10 cellular contexts compared by ENCODE assay signal in the genomic region with DNA sequence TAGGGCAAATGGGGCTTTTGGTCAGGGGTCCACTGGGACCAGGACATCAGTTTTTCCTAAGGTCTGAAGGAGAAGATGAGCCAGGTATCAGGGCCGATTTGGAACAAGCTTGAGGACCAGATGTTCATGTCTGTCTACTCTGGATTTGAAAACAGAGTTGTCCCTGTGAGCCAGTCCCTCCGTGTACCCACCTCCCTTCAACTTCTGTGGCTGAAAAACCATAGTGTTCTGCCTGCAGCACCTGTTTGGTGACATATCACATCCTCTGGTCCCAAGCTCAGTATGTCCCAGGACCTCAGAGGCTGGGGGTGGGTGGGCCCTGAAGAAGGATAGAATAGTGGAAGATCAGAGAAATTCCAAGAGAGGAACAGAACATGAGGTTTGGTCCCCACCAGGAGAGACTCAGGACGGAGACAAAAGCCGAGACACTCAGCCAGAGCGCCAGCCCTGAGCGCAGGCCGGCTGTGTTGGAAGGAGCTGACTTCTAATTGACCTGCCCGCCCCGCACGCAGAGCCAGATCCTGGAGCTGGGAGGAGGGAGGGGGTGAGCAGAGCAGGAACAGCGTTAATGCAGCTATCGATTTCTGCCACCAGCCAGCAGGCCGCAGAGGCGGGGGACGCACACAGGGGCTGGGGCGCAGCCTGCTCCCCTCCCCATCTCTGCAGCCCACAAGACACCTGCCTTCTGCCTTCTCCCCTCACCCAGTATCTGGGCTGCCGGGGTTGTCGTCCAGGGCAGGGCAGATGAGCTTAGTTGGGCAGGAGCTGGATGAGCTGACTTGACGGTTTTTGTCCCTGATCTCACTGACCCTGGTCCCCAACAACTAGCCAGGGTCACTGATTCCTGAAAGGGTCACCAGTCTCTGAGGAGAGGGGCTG. TPM values are rescaled to one million over a fixed set of nuclear protein-coding genes. Genes with fewer than 3 reads are reported as not detected.
DNase-seq lines count a peak whose midpoint lies in the region; ATAC-seq and TF ChIP-seq lines count a peak whose summit lies in the region.
"Had no signal": no experiment of that assay in that cellular context is flagged by ENCODE, and none has a peak within 500 bp of the region (broad histone marks: within the 10 kb centered on the region; RNA-seq: fewer than 3 reads in every experiment).

No MANE protein-coding gene starts in this region.

- H3K27ac Mint-ChIP-seq in stimulated activated effector memory CD8-positive, alpha-beta T cell treated with anti-CD3 and anti-CD28 coated beads, Interleukin-12 subunit alpha, Interleukin-12 subunit beta, amount 100 ng/mL, for 72 hours, result peak overlapping the region; percentile 92
- H3K27ac Mint-ChIP-seq: activated CD4-positive, alpha-beta T cell treated with anti-CD3 and anti-CD28 coated beads, Interleukin-2, amount 10 ng/mL, durations not matched to agents 7 days and 5 days had no signal

- no peak overlapping the region for H3K4me3 Mint-ChIP-seq in stimulated activated effector memory CD8-positive, alpha-beta T cell treated with anti-CD3 and anti-CD28 coated beads, Interleukin-12 subunit alpha, Interleukin-12 subunit beta, amount 100 ng/mL, for 72 hours
- H3K4me3 Mint-ChIP-seq: activated CD4-positive, alpha-beta T cell treated with anti-CD3 and anti-CD28 coated beads, Interleukin-2, amount 10 ng/mL, durations not matched to agents 7 days and 5 days had no signal

- H3K4me1 Mint-ChIP-seq in stimulated activated effector memory CD8-positive, alpha-beta T cell treated with anti-CD3 and anti-CD28 coated beads, Interleukin-12 subunit alpha, Interleukin-12 subunit beta, amount 100 ng/mL, for 72 hours, result peaks cover 11% of the 10 kb centered on the region
- H3K4me1 Mint-ChIP-seq: activated CD4-positive, alpha-beta T cell treated with anti-CD3 and anti-CD28 coated beads, Interleukin-2, amount 10 ng/mL, durations not matched to agents 7 days and 5 days had no signal

- no peaks in the 10 kb centered on the region for H3K9me3 ChIP-seq in HEK293 (ENCODE audit: control insufficient read depth, insufficient read depth, low read depth, low read length)
- no peaks in the 10 kb centered on the region for H3K9me3 ChIP-seq in hepatocyte (ENCODE audit: low read depth)

- no peaks in the 10 kb centered on the region for H3K9me2 ChIP-seq in hepatocyte (replicated peaks; ENCODE audit: insufficient read depth)

- H2AFZ ChIP-seq in hepatocyte, result no peak overlapping the region

- POLR2A ChIA-PET in HEK293 (lab: Yijun Ruan, JAX), result interaction anchor here (0.5 to 1.2 kb wide), 2 partner anchors 10 to 20 kb away, joined by 4 to 9 read pairs; no protein-coding TSS in a partner anchor

- H3K36me3 Mint-ChIP-seq in stimulated activated effector memory CD8-positive, alpha-beta T cell treated with anti-CD3 and anti-CD28 coated beads, Interleukin-12 subunit alpha, Interleukin-12 subunit beta, amount 100 ng/mL, for 72 hours, result peaks cover 17% of the 10 kb centered on the region

- ATAC-seq in left lobe of liver (peak; percentile 79), HG03521 (IDR thresholded peaks at IDR 0.05; ENCODE audit: unreplicated experiment) (no peak), GM21381 (IDR thresholded peaks at IDR 0.05; ENCODE audit: unreplicated experiment) (no peak), GM18511 (IDR thresholded peaks at IDR 0.05; ENCODE audit: unreplicated experiment) (no peak)
- ATAC-seq in stimulated activated effector memory CD8-positive, alpha-beta T cell treated with anti-CD3 and anti-CD28 coated beads, Interleukin-12 subunit alpha, Interleukin-12 subunit beta, amount 100 ng/mL, for 72 hours, result no peak

- H3K27me3 ChIP-seq in hepatocyte, result no peaks in the 10 kb centered on the region

- no peaks in the 10 kb centered on the region for H3K4me1 ChIP-seq in HEK293 (ENCODE audit: control insufficient read depth, insufficient read depth, low read length)
- H3K4me1 ChIP-seq in hepatocyte (ENCODE audit: insufficient read depth), result no peaks in the 10 kb centered on the region

- peak; percentile 76 for DNase-seq in left lobe of liver (ENCODE audit: low spot score)
- DNase-seq in stimulated activated effector memory CD8-positive, alpha-beta T cell treated with anti-CD3 and anti-CD28 coated beads, Interleukin-12 subunit alpha, Interleukin-12 subunit beta, amount 100 ng/mL, for 72 hours (ENCODE audit: low spot score in 2 of 2), result no peak
- no peak for DNase-seq in hepatocyte (ENCODE audit: low spot score)
- DNase-seq: activated CD4-positive, alpha-beta T cell treated with anti-CD3 and anti-CD28 coated beads, Interleukin-2, amount 10 ng/mL, durations not matched to agents 7 days and 5 days; KBM-7 had no signal

- peaks cover 60% of the 10 kb centered on the region for H3K79me2 ChIP-seq in hepatocyte

- H3K36me3 ChIP-seq in HEK293 (ENCODE audit: control insufficient read depth in 2 of 2, insufficient read depth in 1 of 2, low read length in 2 of 2), result peaks cover 0 to 17% of the 10 kb centered on the region in 2 experiments; a peak in 1 of 3 replicates
- no peaks in the 10 kb centered on the region for H3K36me3 ChIP-seq in hepatocyte (replicated peaks; ENCODE audit: insufficient read depth, low read depth)

- H3K4me3 ChIP-seq in HEK293 (ENCODE audit: low read depth, low read length), result no peak overlapping the region
- H3K4me3 ChIP-seq in hepatocyte, result no peak overlapping the region

- TF ChIP-seq CTCF in HEK293 (tag by site-specific recombination; IDR thresholded peaks at IDR 0.05), result no peak
- no peak for TF ChIP-seq CTCF in hepatocyte (IDR thresholded peaks at IDR 0.05; ENCODE audit: poor library complexity)

- H3K9me3 Mint-ChIP-seq in stimulated activated effector memory CD8-positive, alpha-beta T cell treated with anti-CD3 and anti-CD28 coated beads, Interleukin-12 subunit alpha, Interleukin-12 subunit beta, amount 100 ng/mL, for 72 hours, result no peaks in the 10 kb centered on the region
- H3K9me3 Mint-ChIP-seq: activated CD4-positive, alpha-beta T cell treated with anti-CD3 and anti-CD28 coated beads, Interleukin-2, amount 10 ng/mL, durations not matched to agents 7 days and 5 days had no signal

- no peak overlapping the region for H3K4me2 ChIP-seq in hepatocyte

- H4K20me1 ChIP-seq in hepatocyte (ENCODE audit: insufficient read depth, poor library complexity, severe bottlenecking), result peaks cover 74% of the 10 kb centered on the region

- no peak overlapping the region for H3K27ac ChIP-seq in HEK293 (ENCODE audit: extremely low read depth, low read depth, low read length)
- H3K27ac ChIP-seq in angular gyrus (ENCODE audit: low read depth, low read length), result peak overlapping the region; percentile 95
- no peak overlapping the region for H3K27ac ChIP-seq in hepatocyte

- 64% methylated on average over 18 of the region's 19 CpGs for WGBS in hepatocyte (ENCODE audit: low lambda C conversion rate, missing lambda C conversion rate)

- CTCF ChIA-PET in HEK293 (lab: Yijun Ruan, JAX), result interaction anchor here (1.2 kb wide), 1 partner anchor 88 kb away, joined by 4 read pairs; no protein-coding TSS in a partner anchor

TF ChIP-seq in HEK293, 187 proteins besides CTCF, POLR2A, EP300 and RAD21:
- TF ChIP-seq ZNF341 (tag by site-specific recombination; IDR thresholded peaks at IDR 0.05; ENCODE audit: low read depth), result peak; percentile 92
- peak; percentile 95 for TF ChIP-seq ZNF600 (tag by site-specific recombination; IDR thresholded peaks at IDR 0.05)
- 0 out of 2 replicates have a peak, but pooled peaks have one; percentile 17 for TF ChIP-seq SP7 (tag by site-specific recombination; IDR thresholded peaks at IDR 0.05)
- no peak for TF ChIP-seq ZEB2 (tag by site-specific recombination; IDR thresholded peaks at IDR 0.05)

RNA-seq across cellular contexts. Expression of gene CXXC5, which starts 29.5 kb away (rescaled TPM):
- total RNA-seq in left lobe of liver, result 64.0 TPM
- 90.9 and 110 TPM in 2 replicates for total RNA-seq in hepatocyte
- polyA plus RNA-seq in hepatocyte, result 98.7 and 106 TPM in 2 replicates
